9 cellular contexts compared by ENCODE assay signal in genomic region chr12:22631863-22632463, GRCh38. TPM values are rescaled to one million over a fixed set of nuclear protein-coding genes. Genes with fewer than 3 reads are reported as not detected.
DNase-seq lines count a peak whose midpoint lies in the region; ATAC-seq, FAIRE-seq and TF ChIP-seq lines count a peak whose summit lies in the region.
"Had no signal": no experiment of that assay in that cellular context is flagged by ENCODE, and none has a peak within 500 bp of the region (broad histone marks: within the 10 kb centered on the region; RNA-seq: fewer than 3 reads in every experiment).

No MANE protein-coding gene starts in this region.

- H3K4me3 ChIP-seq in HepG2 (replicated peaks in 1 of 3; ENCODE audit: insufficient read depth in 1 of 3, low read depth in 2 of 3, low read length in 3 of 3) = no peak overlapping the region

- peaks cover 66% of the 10 kb centered on the region for H3K4me1 Mint-ChIP-seq in activated B cell treated with CpG ODN at 0.5 μM for 24 hours

- no peak overlapping the region for H3K27ac ChIP-seq in HepG2 (ENCODE audit: extremely low read length, insufficient read depth, low read length)

- no peak overlapping the region for H2AFZ ChIP-seq in HepG2 (ENCODE audit: low read length)

- H3K79me2 ChIP-seq in HepG2 (ENCODE audit: insufficient read depth, low read length) = peaks cover 87% of the 10 kb centered on the region

- CTCF ChIA-PET in activated B cell treated with CpG ODN at 0.5 μM for 24 hours (lab: Charles Lee) = interaction anchor here (2.5 kb wide), 1 partner anchor 103 kb away, joined by 10 read pairs; no protein-coding TSS in a partner anchor
- CTCF ChIA-PET in HepG2 (lab: Yijun Ruan, JAX; ENCODE audit: low intra/inter-chr PET ratio, low total read pairs) = interaction anchor here (3.0 kb wide), 1 partner anchor 103 kb away, joined by 16 read pairs; no protein-coding TSS in a partner anchor

- 77% methylated on average over 3 of the region's 3 CpGs for WGBS in HepG2 (ENCODE audit: low lambda C conversion rate)

- H3K27me3 ChIP-seq in HepG2 (ENCODE audit: control insufficient read depth in 1 of 2, insufficient read depth in 2 of 2, low read length in 2 of 2) = no peaks in the 10 kb centered on the region

- no peaks in the 10 kb centered on the region for H3K27me3 Mint-ChIP-seq in activated B cell treated with CpG ODN at 0.5 μM for 24 hours
- H3K27me3 Mint-ChIP-seq: naive thymus-derived CD8-positive, alpha-beta T cell had no signal

- no peak overlapping the region for H3K4me2 ChIP-seq in HepG2 (ENCODE audit: low read depth, low read length)

- POLR2A ChIA-PET in activated B cell treated with CpG ODN at 0.5 μM for 24 hours (lab: Charles Lee) (interaction anchor here (0.7 kb wide), 1 partner anchor 992 kb away, joined by 3 read pairs; no protein-coding TSS in a partner anchor), HepG2 (lab: Yijun Ruan, JAX) (no interaction called here)

- FAIRE-seq in HepG2 (lab: Jason Lieb, UNC) = no peak

- H3K9ac ChIP-seq in HepG2 (ENCODE audit: insufficient read depth, low read depth, low read length) = no peak overlapping the region

- no peak for TF ChIP-seq EP300 in HepG2 (IDR thresholded peaks at IDR 0.05; ENCODE audit: low read depth in 2 of 2, low read length in 2 of 2)
- TF ChIP-seq EP300 in HepG2 (CRISPR knock-in tag; IDR thresholded peaks at IDR 0.05; ENCODE audit: borderline replicate concordance) = no peak

- H3K4me1 ChIP-seq in HepG2 (ENCODE audit: insufficient read depth, low read length) = peaks cover 24% of the 10 kb centered on the region

- no peaks in the 10 kb centered on the region for H3K9me3 Mint-ChIP-seq in activated B cell treated with CpG ODN at 0.5 μM for 24 hours
- H3K9me3 Mint-ChIP-seq: naive thymus-derived CD8-positive, alpha-beta T cell had no signal

- BruUV-seq in HepG2 (replicated peaks; lab: Mats Ljungman, UMichigan) = no TSS peak

- no peaks in the 10 kb centered on the region for H3K9me3 ChIP-seq in HepG2 (ENCODE audit: low read length)

- TF ChIP-seq CTCF in activated B cell treated with CpG ODN at 0.5 μM for 24 hours (IDR thresholded peaks at IDR 0.05) (peak; percentile 52), HepG2 (CRISPR knock-in tag; IDR thresholded peaks at IDR 0.05) (peak; percentile 21; the same call in 1 of the 2 replicates)

- H3K36me3 ChIP-seq in HepG2 (replicated peaks in 1 of 2; ENCODE audit: control insufficient read depth in 1 of 2, insufficient read depth in 2 of 2, low read length in 2 of 2) = peaks cover 2 to 20% of the 10 kb centered on the region in 2 experiments; a peak in 4 of 5 replicates

- no peak for TF ChIP-seq POLR2A in HepG2 (IDR thresholded peaks at IDR 0.05; ENCODE audit: insufficient read depth in 1 of 2, low read depth in 2 of 2, low read length in 2 of 2)

- intact Hi-C loops in activated B cell treated with CpG ODN at 0.5 μM for 24 hours (cut with micrococcal nuclease) (loop anchor here (1.0 kb wide), 2 partner anchors 88 to 103 kb away; partner anchors contain the start of gene C2CD5), HepG2 (cut with micrococcal nuclease; ENCODE audit: unreplicated experiment) (loop anchor here (1.0 to 5.0 kb wide), 2 partner anchors 103 to 170 kb away; no protein-coding TSS in a partner anchor)

- H3K27ac Mint-ChIP-seq in activated B cell treated with CpG ODN at 0.5 μM for 24 hours = no peak overlapping the region

- in situ Hi-C loops in HepG2 (cut with HindIII; ENCODE audit: extremely low pct_ligation_motif_present, low pct_unique_long_range_greater_than_20kb) = no loop called here

- no peak for ATAC-seq in activated B cell treated with CpG ODN at 0.5 μM for 24 hours (ENCODE audit: low read depth)
- no peak for ATAC-seq in HepG2
- no peak for ATAC-seq in GM21529 (IDR thresholded peaks at IDR 0.05; ENCODE audit: unreplicated experiment)
- ATAC-seq: naive thymus-derived CD8-positive, alpha-beta T cell had no signal

- peaks cover 20% of the 10 kb centered on the region for H4K20me1 ChIP-seq in HepG2 (ENCODE audit: insufficient read depth, low read length)

- H3K4me3 Mint-ChIP-seq in activated B cell treated with CpG ODN at 0.5 μM for 24 hours = no peak overlapping the region

- peak; percentile 22 for DNase-seq in AG20443 (ENCODE audit: low spot score)
- DNase-seq in HCEC 1CT = peak; percentile 50
- no peak for DNase-seq in activated B cell treated with CpG ODN at 0.5 μM for 24 hours
- DNase-seq in HepG2 (ENCODE audit: low spot score) = no peak
- DNase-seq in NCI-H2227 treated with DMSO at 0.1 percent for 48 hours (lab: John Stamatoyannopoulos, UW) = no peak
- DNase-seq in activated T-cell treated with anti-CD3 and anti-CD28 coated beads, Interleukin-2, amount 50 U/mL, for 1 hour = no peak
- DNase-seq in activated gamma-delta T cell treated with Interleukin-2 at 50 U/mL for 16 hours = no peak

- H3K36me3 Mint-ChIP-seq in activated B cell treated with CpG ODN at 0.5 μM for 24 hours (ENCODE audit: low read depth) = peaks cover 39% of the 10 kb centered on the region

- TF ChIP-seq RAD21 in HepG2 (CRISPR knock-in tag; IDR thresholded peaks at IDR 0.05) = no peak

TF ChIP-seq in HepG2, 621 proteins besides CTCF, POLR2A, EP300 and RAD21 (continues in another document):
- no peak for TF ChIP-seq KLF13 (CRISPR knock-in tag; IDR thresholded peaks at IDR 0.05)
- TF ChIP-seq TCF12 (IDR thresholded peaks at IDR 0.05) = no peak
- TF ChIP-seq TCF12 (CRISPR knock-in tag; IDR thresholded peaks at IDR 0.05) = no peak
- no peak for TF ChIP-seq SP140L (CRISPR knock-in tag; IDR thresholded peaks at IDR 0.05; ENCODE audit: borderline replicate concordance)
- no peak for TF ChIP-seq POGK (CRISPR knock-in tag; conservative IDR thresholded peaks at IDR 0.05)
- TF ChIP-seq, protein P1, sequence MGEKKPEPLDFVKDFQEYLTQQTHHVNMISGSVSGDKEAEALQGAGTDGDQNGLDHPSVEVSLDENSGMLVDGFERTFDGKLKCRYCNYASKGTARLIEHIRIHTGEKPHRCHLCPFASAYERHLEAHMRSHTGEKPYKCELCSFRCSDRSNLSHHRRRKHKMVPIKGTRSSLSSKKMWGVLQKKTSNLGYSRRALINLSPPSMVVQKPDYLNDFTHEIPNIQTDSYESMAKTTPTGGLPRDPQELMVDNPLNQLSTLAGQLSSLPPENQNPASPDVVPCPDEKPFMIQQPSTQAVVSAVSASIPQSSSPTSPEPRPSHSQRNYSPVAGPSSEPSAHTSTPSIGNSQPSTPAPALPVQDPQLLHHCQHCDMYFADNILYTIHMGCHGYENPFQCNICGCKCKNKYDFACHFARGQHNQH (CRISPR knock-in tag; IDR thresholded peaks at IDR 0.05) = no peak
- TF ChIP-seq STAG1 (CRISPR knock-in tag; IDR thresholded peaks at IDR 0.05) = peak; percentile 43
- TF ChIP-seq, protein P2, sequence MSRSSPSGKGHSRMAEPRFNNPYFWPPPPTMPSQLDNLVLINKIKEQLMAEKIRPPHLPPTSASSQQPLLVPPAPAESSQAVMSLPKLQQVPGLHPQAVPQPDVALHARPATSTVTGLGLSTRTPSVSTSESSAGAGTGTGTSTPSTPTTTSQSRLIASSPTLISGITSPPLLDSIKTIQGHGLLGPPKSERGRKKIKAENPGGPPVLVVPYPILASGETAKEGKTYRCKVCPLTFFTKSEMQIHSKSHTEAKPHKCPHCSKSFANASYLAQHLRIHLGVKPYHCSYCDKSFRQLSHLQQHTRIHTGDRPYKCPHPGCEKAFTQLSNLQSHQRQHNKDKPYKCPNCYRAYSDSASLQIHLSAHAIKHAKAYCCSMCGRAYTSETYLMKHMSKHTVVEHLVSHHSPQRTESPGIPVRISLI (CRISPR knock-in tag; IDR thresholded peaks at IDR 0.05; ENCODE audit: borderline replicate concordance) = no peak
- no peak for TF ChIP-seq ATRX (CRISPR knock-in tag; IDR thresholded peaks at IDR 0.05; ENCODE audit: borderline replicate concordance)
- TF ChIP-seq SRSF9 (IDR thresholded peaks at IDR 0.05; ENCODE audit: borderline replicate concordance, insufficient read depth, low read depth, low read length, poor library complexity, severe bottlenecking) = no peak

RNA-seq across cellular contexts. Expression of gene ETNK1, which starts 7.0 kb away (rescaled TPM):
- 80.9 and 98.5 TPM in 2 replicates for total RNA-seq in activated B cell treated with CpG ODN at 0.5 μM for 24 hours
- total RNA-seq in HepG2 (2016; rRNA removed; fragmentation: Illumina TruSeq; extraction: Trizol) = 43.9 and 55.7 TPM in 2 replicates
- 23.5 and 25.2 TPM in 2 replicates for total RNA-seq in HepG2 (2016; cell fraction: cytosol; rRNA removed; fragmentation: Illumina TruSeq; extraction: Trizol; ENCODE audit: low read depth)
- total RNA-seq in HepG2 (2016; cell fraction: insoluble cytoplasmic fraction; rRNA removed; fragmentation: Illumina TruSeq; extraction: Trizol) = 35.8 and 56.9 TPM in 2 replicates
- total RNA-seq in HepG2 (2016; cell fraction: membrane; rRNA removed; fragmentation: Illumina TruSeq; extraction: Trizol) = 13.3 and 14.5 TPM in 2 replicates
- total RNA-seq in HepG2 (2016; cell fraction: nucleus; rRNA removed; fragmentation: Illumina TruSeq; extraction: Trizol) = 69.6 and 81.1 TPM in 2 replicates
- polyA plus RNA-seq in HepG2 (2011; rRNA removed) = 13.7 and 14.4 TPM in 2 replicates
- 7.5 and 9.8 TPM in 2 replicates for polyA plus RNA-seq in HepG2 (2011; cell fraction: cytosol; rRNA removed)
- 31.0 and 39.2 TPM in 2 replicates for polyA plus RNA-seq in HepG2 (2011; cell fraction: nucleus; rRNA removed)
- 23.5 and 23.7 TPM in 2 replicates for polyA plus RNA-seq in HepG2 (2012)
- 0.94 TPM in 2 replicates for polyA plus RNA-seq in HepG2 (2016; cell fraction: cytosol; fragmentation: Illumina TruSeq; extraction: Trizol; ENCODE audit: low read depth)
- 18.1 and 22.3 TPM in 2 replicates for polyA plus RNA-seq in HepG2 (2016; cell fraction: insoluble cytoplasmic fraction; fragmentation: Illumina TruSeq; extraction: Trizol; ENCODE audit: low read depth)
- 1.8 and 2.3 TPM in 2 replicates for polyA plus RNA-seq in HepG2 (2016; cell fraction: membrane; fragmentation: Illumina TruSeq; extraction: Trizol; ENCODE audit: low read depth)
- polyA plus RNA-seq in HepG2 (2016; cell fraction: nucleus; fragmentation: Illumina TruSeq; extraction: Trizol; ENCODE audit: insufficient read depth, low read depth) = 57.9 and 62.1 TPM in 2 replicates
- 72.9 and 104 TPM in 2 replicates for polyA minus RNA-seq in HepG2 (2011; rRNA and poly(A)+ RNA removed; ENCODE audit: low replicate concordance)
- 53.1 and 57.3 TPM in 2 replicates for polyA minus RNA-seq in HepG2 (2011; cell fraction: cytosol; rRNA and poly(A)+ RNA removed)
- polyA minus RNA-seq in HepG2 (2011; cell fraction: nucleus; rRNA and poly(A)+ RNA removed) = 188 and 199 TPM in 2 replicates

Comparison
In these comparisons a context has a peak if more than half of its experiments do, and no peak if none do; other contexts are left out.
1. DNase-seq: peak in AG20443 (single experiment) and HCEC 1CT (single experiment); none in activated B cell treated with CpG ODN at 0.5 μM for 24 hours (single experiment), HepG2 (single experiment), NCI-H2227 treated with DMSO at 0.1 percent for 48 hours (single experiment), activated T-cell treated with anti-CD3 and anti-CD28 coated beads, Interleukin-2, amount 50 U/mL, for 1 hour (single experiment) and activated gamma-delta T cell treated with Interleukin-2 at 50 U/mL for 16 hours (single experiment).